1 cellular context compared by ENCODE assay signal in genomic region chr10:33336606-33337334, GRCh38.
TF ChIP-seq lines count a peak whose summit lies in the region.

No MANE protein-coding gene starts in this region.

TF ChIP-seq in HepG2, 621 proteins besides CTCF, POLR2A, EP300 and RAD21 (continued from another document):
- TF ChIP-seq, protein P1, sequence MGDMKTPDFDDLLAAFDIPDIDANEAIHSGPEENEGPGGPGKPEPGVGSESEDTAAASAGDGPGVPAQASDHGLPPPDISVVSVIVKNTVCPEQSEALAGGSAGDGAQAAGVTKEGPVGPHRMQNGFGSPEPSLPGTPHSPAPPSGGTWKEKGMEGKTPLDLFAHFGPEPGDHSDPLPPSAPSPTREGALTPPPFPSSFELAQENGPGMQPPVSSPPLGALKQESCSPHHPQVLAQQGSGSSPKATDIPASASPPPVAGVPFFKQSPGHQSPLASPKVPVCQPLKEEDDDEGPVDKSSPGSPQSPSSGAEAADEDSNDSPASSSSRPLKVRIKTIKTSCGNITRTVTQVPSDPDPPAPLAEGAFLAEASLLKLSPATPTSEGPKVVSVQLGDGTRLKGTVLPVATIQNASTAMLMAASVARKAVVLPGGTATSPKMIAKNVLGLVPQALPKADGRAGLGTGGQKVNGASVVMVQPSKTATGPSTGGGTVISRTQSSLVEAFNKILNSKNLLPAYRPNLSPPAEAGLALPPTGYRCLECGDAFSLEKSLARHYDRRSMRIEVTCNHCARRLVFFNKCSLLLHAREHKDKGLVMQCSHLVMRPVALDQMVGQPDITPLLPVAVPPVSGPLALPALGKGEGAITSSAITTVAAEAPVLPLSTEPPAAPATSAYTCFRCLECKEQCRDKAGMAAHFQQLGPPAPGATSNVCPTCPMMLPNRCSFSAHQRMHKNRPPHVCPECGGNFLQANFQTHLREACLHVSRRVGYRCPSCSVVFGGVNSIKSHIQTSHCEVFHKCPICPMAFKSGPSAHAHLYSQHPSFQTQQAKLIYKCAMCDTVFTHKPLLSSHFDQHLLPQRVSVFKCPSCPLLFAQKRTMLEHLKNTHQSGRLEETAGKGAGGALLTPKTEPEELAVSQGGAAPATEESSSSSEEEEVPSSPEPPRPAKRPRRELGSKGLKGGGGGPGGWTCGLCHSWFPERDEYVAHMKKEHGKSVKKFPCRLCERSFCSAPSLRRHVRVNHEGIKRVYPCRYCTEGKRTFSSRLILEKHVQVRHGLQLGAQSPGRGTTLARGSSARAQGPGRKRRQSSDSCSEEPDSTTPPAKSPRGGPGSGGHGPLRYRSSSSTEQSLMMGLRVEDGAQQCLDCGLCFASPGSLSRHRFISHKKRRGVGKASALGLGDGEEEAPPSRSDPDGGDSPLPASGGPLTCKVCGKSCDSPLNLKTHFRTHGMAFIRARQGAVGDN (CRISPR knock-in tag; IDR thresholded peaks at IDR 0.05) = 0 out of 2 replicates have a peak, but pooled peaks have one; percentile 8
- TF ChIP-seq, protein P2, sequence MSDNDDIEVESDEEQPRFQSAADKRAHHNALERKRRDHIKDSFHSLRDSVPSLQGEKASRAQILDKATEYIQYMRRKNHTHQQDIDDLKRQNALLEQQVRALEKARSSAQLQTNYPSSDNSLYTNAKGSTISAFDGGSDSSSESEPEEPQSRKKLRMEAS (IDR thresholded peaks at IDR 0.05) = 0 out of 2 replicates have a peak, but pooled peaks have one; percentile 15
- TF ChIP-seq UBTF (CRISPR knock-in tag; IDR thresholded peaks at IDR 0.05) (peak; percentile 29; the same call in 1 of the 2 replicates), ZNF672 (CRISPR knock-in tag; IDR thresholded peaks at IDR 0.05) (no peak), MAFK (conservative IDR thresholded peaks at IDR 0.05 in 1 of 2, IDR thresholded peaks at IDR 0.05 in 1 of 2; ENCODE audit: low read length in 2 of 2) (peak; percentile 61 to 79; a peak in 3 of 4 replicates), HNRNPLL (IDR thresholded peaks at IDR 0.05; ENCODE audit: low read depth, low read length, poor library complexity, severe bottlenecking) (peak; percentile 21)
